Comparison of ENCODE assay signal across 13 cellular contexts in genomic region chr10:110058215-110058614, GRCh38. TPM values are rescaled to one million over a fixed set of nuclear protein-coding genes. Genes with fewer than 3 reads are reported as not detected.
DNase-seq lines count a peak whose midpoint lies in the region; ATAC-seq, FAIRE-seq and TF ChIP-seq lines count a peak whose summit lies in the region.
"Had no signal": no experiment of that assay in that cellular context is flagged by ENCODE, and none has a peak within 500 bp of the region (broad histone marks: within the 10 kb centered on the region; RNA-seq: fewer than 3 reads in every experiment).

No MANE protein-coding gene starts in this region.

- H2BK5ac ChIP-seq in mesenchymal stem cell (ENCODE audit: low read depth, low read length, poor library complexity, severe bottlenecking), result no peak overlapping the region

- no peak overlapping the region for H2BK12ac ChIP-seq in mesenchymal stem cell (ENCODE audit: low read length in 2 of 2)

- H2BK15ac ChIP-seq in mesenchymal stem cell (ENCODE audit: low read depth, poor library complexity, severe bottlenecking), result no peak overlapping the region

- H3K4ac ChIP-seq in mesenchymal stem cell (ENCODE audit: low read depth in 1 of 2, low read length in 2 of 2), result no peak overlapping the region

- H2BK120ac ChIP-seq in mesenchymal stem cell (ENCODE audit: low read depth, low read length), result no peak overlapping the region

- H4K20me1 ChIP-seq in BLaER1 treated with 17β-estradiol and CSF1 and Interleukin-3, amounts not matched to agents 10 nM and 100 nM, result no peaks in the 10 kb centered on the region

- no peaks in the 10 kb centered on the region for H3K9me3 ChIP-seq in BLaER1 treated with 17β-estradiol and CSF1 and Interleukin-3, amounts not matched to agents 10 nM and 100 nM (replicated peaks in 1 of 11)
- H3K9me3 ChIP-seq in T-helper 17 cell (ENCODE audit: control insufficient read depth, low read length, poor library complexity, severe bottlenecking), result no peaks in the 10 kb centered on the region
- no peaks in the 10 kb centered on the region for H3K9me3 ChIP-seq in mesenchymal stem cell (ENCODE audit: control insufficient read depth, low read length)
- H3K9me3 ChIP-seq in stomach, result no peaks in the 10 kb centered on the region
- H3K9me3 ChIP-seq in kidney (ENCODE audit: control insufficient read depth in 1 of 2, low read length in 2 of 2), result no peaks in the 10 kb centered on the region
- H3K9me3 ChIP-seq: adrenal gland, esophagus squamous epithelium had no signal

- no peak for TF ChIP-seq POLR2A in stomach (IDR thresholded peaks at IDR 0.05)

- peak overlapping the region; percentile 98 for H3K27ac Mint-ChIP-seq in T-helper 17 cell

- 25% methylated on average over 4 of the region's 5 CpGs for WGBS in mesenchymal stem cell
- 25 to 44% (median 41%) methylated on average over 5 of the region's 5 CpGs for WGBS in stomach, 5 donors

- H3K14ac ChIP-seq in mesenchymal stem cell (ENCODE audit: low read length in 2 of 2), result no peak overlapping the region

- peak overlapping the region; percentile 89 for H3K4me3 Mint-ChIP-seq in T-helper 17 cell

- no peaks in the 10 kb centered on the region for H3K36me3 Mint-ChIP-seq in T-helper 17 cell (ENCODE audit: low read depth)

- no peak for TF ChIP-seq CTCF in stomach (IDR thresholded peaks at IDR 0.05)
- no peak for TF ChIP-seq CTCF in kidney (IDR thresholded peaks at IDR 0.05; ENCODE audit: borderline replicate concordance, extremely low read depth, insufficient read depth)

- H3K4me2 ChIP-seq in BLaER1 treated with 17β-estradiol and CSF1 and Interleukin-3, amounts not matched to agents 10 nM and 100 nM, result peak overlapping the region; percentile 53 to 90 (median 69)
- no peak overlapping the region for H3K4me2 ChIP-seq in mesenchymal stem cell (ENCODE audit: low read length, poor library complexity, severe bottlenecking)

- FAIRE-seq in kidney (lab: Jason Lieb, UNC), result no peak
- FAIRE-seq: islet of Langerhans had no signal

- peak overlapping the region in 3 of 10 experiments; percentile 12 to 38 (median 29); a peak in 5 of 20 replicates for H3K4me3 ChIP-seq in BLaER1 treated with 17β-estradiol and CSF1 and Interleukin-3, amounts not matched to agents 10 nM and 100 nM
- no peak overlapping the region for H3K4me3 ChIP-seq in mesenchymal stem cell (ENCODE audit: insufficient read depth in 1 of 2, low read depth in 1 of 2, low read length in 2 of 2)
- H3K4me3 ChIP-seq in stomach, result no peak overlapping the region
- no peak overlapping the region for H3K4me3 ChIP-seq in kidney (ENCODE audit: low read length in 2 of 2)
- H3K4me3 ChIP-seq: adrenal gland, esophagus squamous epithelium had no signal

- DNase-seq in T-helper 17 cell, result no peak
- DNase-seq in mesenchymal stem cell, result peak; percentile 28
- no peak for DNase-seq in cerebellum (ENCODE audit: low spot score)
- DNase-seq in kidney glomerular epithelial cell (lab: John Stamatoyannopoulos, UW), result no peak
- no peak for DNase-seq in stomach
- no peak for DNase-seq in kidney
- DNase-seq: adrenal gland, esophagus squamous epithelium, NCI-H524 treated with DMSO at 0.1 percent for 48 hours, T1000 had no signal

- H3K9ac ChIP-seq in BLaER1 treated with 17β-estradiol and CSF1 and Interleukin-3, amounts not matched to agents 10 nM and 100 nM, result peak overlapping the region; percentile 3 to 69 (median 30); a peak in 13 of 22 replicates
- H3K9ac ChIP-seq in mesenchymal stem cell (ENCODE audit: low read length), result peak overlapping the region; percentile 1
- H3K9ac ChIP-seq in kidney (ENCODE audit: low read length in 2 of 2), result no peak overlapping the region

- ATAC-seq in GM18909 (IDR thresholded peaks at IDR 0.05; ENCODE audit: poor library complexity, unreplicated experiment) (peak; percentile 42), T-helper 17 cell (peak; percentile 75)

- peaks cover 0 to 14% (median 0%) of the 10 kb centered on the region in 11 experiments; a peak in 2 of 22 replicates for H3K36me3 ChIP-seq in BLaER1 treated with 17β-estradiol and CSF1 and Interleukin-3, amounts not matched to agents 10 nM and 100 nM
- H3K36me3 ChIP-seq in mesenchymal stem cell (ENCODE audit: control insufficient read depth in 1 of 2, insufficient read depth in 2 of 2, low read depth in 1 of 2, low read length in 2 of 2) (no peaks in the 10 kb centered on the region), stomach (no peaks in the 10 kb centered on the region), kidney (ENCODE audit: control insufficient read depth in 1 of 2, insufficient read depth in 2 of 2, low read length in 2 of 2) (no peaks in the 10 kb centered on the region)
- H3K36me3 ChIP-seq: adrenal gland, esophagus squamous epithelium had no signal

- no peak overlapping the region for H4K8ac ChIP-seq in mesenchymal stem cell (ENCODE audit: low read length)

- H4K91ac ChIP-seq in mesenchymal stem cell (ENCODE audit: low read length), result no peak overlapping the region

- H3K18ac ChIP-seq in mesenchymal stem cell (ENCODE audit: low read depth in 1 of 2, low read length in 2 of 2), result no peak overlapping the region

- no peaks in the 10 kb centered on the region for H3K27me3 ChIP-seq in BLaER1 treated with 17β-estradiol and CSF1 and Interleukin-3, amounts not matched to agents 10 nM and 100 nM
- H3K27me3 ChIP-seq in mesenchymal stem cell (ENCODE audit: control insufficient read depth in 1 of 2, insufficient read depth in 1 of 2, low read length in 2 of 2) (no peaks in the 10 kb centered on the region), stomach (no peaks in the 10 kb centered on the region)
- H3K27me3 ChIP-seq: adrenal gland, esophagus squamous epithelium had no signal

- peaks cover 19% of the 10 kb centered on the region for H3K79me1 ChIP-seq in mesenchymal stem cell (replicated peaks; ENCODE audit: low read length, poor library complexity, severe bottlenecking)

- H2AFZ ChIP-seq in mesenchymal stem cell (ENCODE audit: low read depth, low read length), result no peak overlapping the region

- peaks cover 41 to 81% (median 49%) of the 10 kb centered on the region in 10 experiments for H3K4me1 ChIP-seq in BLaER1 treated with 17β-estradiol and CSF1 and Interleukin-3, amounts not matched to agents 10 nM and 100 nM
- H3K4me1 ChIP-seq in mesenchymal stem cell (ENCODE audit: control insufficient read depth, insufficient read depth, low read depth, low read length) (no peaks in the 10 kb centered on the region), stomach (peaks cover 6 to 59% (median 29%) of the 10 kb centered on the region in 4 donors), kidney (ENCODE audit: control insufficient read depth in 1 of 2, insufficient read depth in 1 of 2, low read depth in 1 of 2, low read length in 2 of 2) (peaks cover 8 to 23% of the 10 kb centered on the region in 2 donors)

- intact Hi-C loops in stomach (cut with DNase I; ENCODE audit: low total_unique reads) (no loop called here), kidney (cut with DNase I) (no loop called here)

- no peak for TF ChIP-seq EP300 in stomach (IDR thresholded peaks at IDR 0.05)

- peaks cover 55% of the 10 kb centered on the region for H3K4me1 Mint-ChIP-seq in T-helper 17 cell

- no peak overlapping the region for H3K23ac ChIP-seq in mesenchymal stem cell (ENCODE audit: low read length in 2 of 2)

- H3K27me3 Mint-ChIP-seq in T-helper 17 cell, result no peaks in the 10 kb centered on the region

- peak overlapping the region; percentile 41 to 75 (median 60); a peak in 21 of 22 replicates for H3K27ac ChIP-seq in BLaER1 treated with 17β-estradiol and CSF1 and Interleukin-3, amounts not matched to agents 10 nM and 100 nM
- H3K27ac ChIP-seq in mesenchymal stem cell (ENCODE audit: low read length, poor library complexity, severe bottlenecking), result no peak overlapping the region
- peak overlapping the region in 1 of 5 donors; percentile 45 for H3K27ac ChIP-seq in stomach
- no peak overlapping the region for H3K27ac ChIP-seq in kidney (ENCODE audit: low read depth in 2 of 2, low read length in 2 of 2)

- no peak overlapping the region for H2AK5ac ChIP-seq in mesenchymal stem cell (ENCODE audit: low read length, severe bottlenecking)

RNA-seq across cellular contexts. Expression of gene ADD3, which starts 50.4 kb away (rescaled TPM):
- total RNA-seq in T-helper 17 cell (100 to 1,000 TPM; 343 to 351 TPM), cerebellum (124 TPM), stomach (100 to 1,000 TPM in 3 of 5 donors, 10 to 100 TPM in 2; 66.0 to 600 (median 222) TPM), kidney (79.2 TPM)
- 75.7 TPM for polyA plus RNA-seq in mesenchymal stem cell (2013, experiment 1 of 2)
- polyA plus RNA-seq in mesenchymal stem cell (2013, experiment 2 of 2), result 72.5 TPM
- polyA plus RNA-seq in stomach (10 to 100 TPM; 22.9 to 64.9 (median 36.4) TPM), kidney (ENCODE audit: insufficient read depth, low read depth, low replicate concordance) (56.9 TPM)

Comparison
In these comparisons a context has a peak if more than half of its experiments do, and no peak if none do; other contexts are left out.
1. H3K27ac ChIP-seq: peak in BLaER1 treated with 17β-estradiol and CSF1 and Interleukin-3, amounts not matched to agents 10 nM and 100 nM (11 of 11); none in mesenchymal stem cell (single experiment) and kidney (0 of 2).
2. H3K9ac ChIP-seq: peak in BLaER1 treated with 17β-estradiol and CSF1 and Interleukin-3, amounts not matched to agents 10 nM and 100 nM (11 of 11) and mesenchymal stem cell (single experiment); none in kidney (0 of 2).